Comparison of ENCODE assay signal across 9 cellular contexts in the genomic region with DNA sequence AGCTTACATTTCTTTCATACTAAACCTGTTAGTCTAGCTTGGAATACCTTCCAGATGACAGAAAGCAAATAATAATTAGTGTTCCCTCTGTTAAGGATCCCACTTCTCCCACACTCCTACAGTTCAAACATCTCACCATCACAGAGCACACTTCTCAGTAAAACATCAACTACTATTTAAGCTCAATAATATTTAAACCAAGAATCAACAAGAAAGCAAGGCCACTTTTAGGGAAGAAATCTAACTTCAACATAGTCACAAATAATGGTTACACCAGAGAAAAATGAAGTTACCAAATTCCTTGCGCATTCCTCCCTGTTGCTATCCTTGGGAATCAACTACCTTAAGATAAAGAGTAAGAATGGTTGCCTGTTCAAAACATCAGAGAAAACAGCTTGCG. TPM values are rescaled to one million over a fixed set of nuclear protein-coding genes. Genes with fewer than 3 reads are reported as not detected.
DNase-seq lines count a peak whose midpoint lies in the region; ATAC-seq and TF ChIP-seq lines count a peak whose summit lies in the region.
"Had no signal": no experiment of that assay in that cellular context is flagged by ENCODE, and none has a peak within 500 bp of the region (broad histone marks: within the 10 kb centered on the region; RNA-seq: fewer than 3 reads in every experiment).

No MANE protein-coding gene starts in this region.

- H3K27ac ChIP-seq in left ventricle myocardium inferior (replicated peaks) (no peak overlapping the region), left lung (peak overlapping the region in 1 of 2 donors; percentile 98), Peyer's patch (no peak overlapping the region)

- H3K4me3 ChIP-seq in left ventricle myocardium inferior (peak overlapping the region; percentile 93), left lung (peak overlapping the region; percentile 81 to 82), Peyer's patch (peak overlapping the region in 1 of 4 donors; percentile 89)

- no peaks in the 10 kb centered on the region for H3K27me3 Mint-ChIP-seq in activated T-helper 2 cell treated with anti-CD3 and anti-CD28 coated beads, Interferon-gamma antibody, Interleukin-2, Interleukin-4, amounts not matched to agents 10 μg/mL and 5 μg/mL and 100 μg/mL, durations not matched to agents 14 hours and 24 hours and 36 hours (ENCODE audit: low read depth)

- no peak for ATAC-seq in left ventricle myocardium superior
- peak; percentile 15 for ATAC-seq in left lung
- no peak for ATAC-seq in GM18861 (IDR thresholded peaks at IDR 0.05; ENCODE audit: unreplicated experiment)

- no peak for TF ChIP-seq POLR2A in Peyer's patch (IDR thresholded peaks at IDR 0.05)

- H3K4me1 ChIP-seq in left ventricle myocardium inferior (peaks cover 53% of the 10 kb centered on the region), left lung (peaks cover 12 to 25% of the 10 kb centered on the region in 2 donors), Peyer's patch (peaks cover 0 to 18% (median 5%) of the 10 kb centered on the region in 4 donors)

- peak overlapping the region; percentile 92 for H3K4me3 Mint-ChIP-seq in activated T-helper 2 cell treated with anti-CD3 and anti-CD28 coated beads, Interferon-gamma antibody, Interleukin-2, Interleukin-4, amounts not matched to agents 10 μg/mL and 5 μg/mL and 100 μg/mL, durations not matched to agents 14 hours and 24 hours and 36 hours (ENCODE audit: low read depth)

- H3K9me3 Mint-ChIP-seq in activated T-helper 2 cell treated with anti-CD3 and anti-CD28 coated beads, Interferon-gamma antibody, Interleukin-2, Interleukin-4, amounts not matched to agents 10 μg/mL and 5 μg/mL and 100 μg/mL, durations not matched to agents 14 hours and 24 hours and 36 hours: peaks cover 9% of the 10 kb centered on the region

- H3K36me3 ChIP-seq in left ventricle myocardium inferior (no peaks in the 10 kb centered on the region), left lung (no peaks in the 10 kb centered on the region), Peyer's patch (no peaks in the 10 kb centered on the region)
- H3K36me3 ChIP-seq: vagina had no signal

- intact Hi-C loops in left ventricle myocardium inferior (cut with micrococcal nuclease) (no loop called here), left ventricle myocardium superior (cut with micrococcal nuclease) (no loop called here), left lung (cut with DNase I) (no loop called here)
- intact Hi-C loops in activated T-helper 2 cell treated with anti-CD3 and anti-CD28 coated beads, Interferon-gamma antibody, Interleukin-2, Interleukin-4, amounts not matched to agents 10 μg/mL and 5 μg/mL and 100 μg/mL, durations not matched to agents 14 hours and 24 hours and 36 hours (cut with micrococcal nuclease): loop anchor here (5.0 kb wide), 1 partner anchor 140 kb away; the partner anchor contains the start of gene NT5E

- H3K36me3 Mint-ChIP-seq in activated T-helper 2 cell treated with anti-CD3 and anti-CD28 coated beads, Interferon-gamma antibody, Interleukin-2, Interleukin-4, amounts not matched to agents 10 μg/mL and 5 μg/mL and 100 μg/mL, durations not matched to agents 14 hours and 24 hours and 36 hours (ENCODE audit: low read depth): peaks cover 45% of the 10 kb centered on the region

- no peak for TF ChIP-seq CTCF in left ventricle myocardium inferior (IDR thresholded peaks at IDR 0.05; ENCODE audit: borderline replicate concordance)
- no peak for TF ChIP-seq CTCF in left lung (IDR thresholded peaks at IDR 0.05)
- TF ChIP-seq CTCF in Peyer's patch (IDR thresholded peaks at IDR 0.05): no peak

- H3K9me3 ChIP-seq in left ventricle myocardium inferior (replicated peaks) (no peaks in the 10 kb centered on the region), left lung (no peaks in the 10 kb centered on the region), Peyer's patch (no peaks in the 10 kb centered on the region)
- H3K9me3 ChIP-seq: vagina had no signal

- no peak for DNase-seq in left ventricle myocardium inferior
- DNase-seq in left ventricle myocardium superior: no peak
- no peak for DNase-seq in activated T-helper 2 cell treated with anti-CD3 and anti-CD28 coated beads, Interferon-gamma antibody, Interleukin-2, Interleukin-4, amounts not matched to agents 10 μg/mL and 5 μg/mL and 100 μg/mL, durations not matched to agents 14 hours and 24 hours and 36 hours (ENCODE audit: low spot score)
- DNase-seq in left lung: no peak
- no peak for DNase-seq in Peyer's patch
- DNase-seq in NCI-H2081 treated with DMSO at 0.1 percent for 48 hours (lab: John Stamatoyannopoulos, UW): no peak
- DNase-seq in T1000 (lab: John Stamatoyannopoulos, UW): no peak

- peaks cover 17% of the 10 kb centered on the region for H3K4me1 Mint-ChIP-seq in activated T-helper 2 cell treated with anti-CD3 and anti-CD28 coated beads, Interferon-gamma antibody, Interleukin-2, Interleukin-4, amounts not matched to agents 10 μg/mL and 5 μg/mL and 100 μg/mL, durations not matched to agents 14 hours and 24 hours and 36 hours (ENCODE audit: low read depth)

- H3K27me3 ChIP-seq in left ventricle myocardium inferior (ENCODE audit: low read depth) (no peaks in the 10 kb centered on the region), left lung (no peaks in the 10 kb centered on the region), Peyer's patch (no peaks in the 10 kb centered on the region)
- H3K27me3 ChIP-seq: vagina had no signal

- H3K27ac Mint-ChIP-seq in activated T-helper 2 cell treated with anti-CD3 and anti-CD28 coated beads, Interferon-gamma antibody, Interleukin-2, Interleukin-4, amounts not matched to agents 10 μg/mL and 5 μg/mL and 100 μg/mL, durations not matched to agents 14 hours and 24 hours and 36 hours: peak overlapping the region; percentile 73

RNA-seq across cellular contexts. Expression of gene SNX14, which starts 1.6 kb away (rescaled TPM):
- total RNA-seq in left ventricle myocardium inferior (33.7 TPM), left ventricle myocardium superior (28.8 TPM), left lung (10 to 100 TPM; 79.9 to 80.6 TPM), Peyer's patch (100 to 1,000 TPM in 3 of 4 donors, 10 to 100 TPM in 1; 91.2 to 123 (median 103) TPM)
- 57.5 and 59.7 TPM in 2 replicates for total RNA-seq in activated T-helper 2 cell treated with anti-CD3 and anti-CD28 coated beads, Interferon-gamma antibody, Interleukin-2, Interleukin-4, amounts not matched to agents 10 μg/mL and 5 μg/mL and 100 μg/mL, durations not matched to agents 14 hours and 24 hours and 36 hours

RNA-seq across cellular contexts. Expression of gene SYNCRIP, which starts 50.6 kb away (rescaled TPM):
- total RNA-seq in left ventricle myocardium inferior (61.2 TPM), left ventricle myocardium superior (62.2 TPM), left lung (100 to 1,000 TPM in 1 of 2 donors, 10 to 100 TPM in 1; 72.2 to 119 TPM), Peyer's patch (10 to 100 TPM; 32.4 to 52.8 (median 37.8) TPM)
- total RNA-seq in activated T-helper 2 cell treated with anti-CD3 and anti-CD28 coated beads, Interferon-gamma antibody, Interleukin-2, Interleukin-4, amounts not matched to agents 10 μg/mL and 5 μg/mL and 100 μg/mL, durations not matched to agents 14 hours and 24 hours and 36 hours: 197 TPM in 2 replicates
